11 cellular contexts compared by ENCODE assay signal in the genomic region with DNA sequence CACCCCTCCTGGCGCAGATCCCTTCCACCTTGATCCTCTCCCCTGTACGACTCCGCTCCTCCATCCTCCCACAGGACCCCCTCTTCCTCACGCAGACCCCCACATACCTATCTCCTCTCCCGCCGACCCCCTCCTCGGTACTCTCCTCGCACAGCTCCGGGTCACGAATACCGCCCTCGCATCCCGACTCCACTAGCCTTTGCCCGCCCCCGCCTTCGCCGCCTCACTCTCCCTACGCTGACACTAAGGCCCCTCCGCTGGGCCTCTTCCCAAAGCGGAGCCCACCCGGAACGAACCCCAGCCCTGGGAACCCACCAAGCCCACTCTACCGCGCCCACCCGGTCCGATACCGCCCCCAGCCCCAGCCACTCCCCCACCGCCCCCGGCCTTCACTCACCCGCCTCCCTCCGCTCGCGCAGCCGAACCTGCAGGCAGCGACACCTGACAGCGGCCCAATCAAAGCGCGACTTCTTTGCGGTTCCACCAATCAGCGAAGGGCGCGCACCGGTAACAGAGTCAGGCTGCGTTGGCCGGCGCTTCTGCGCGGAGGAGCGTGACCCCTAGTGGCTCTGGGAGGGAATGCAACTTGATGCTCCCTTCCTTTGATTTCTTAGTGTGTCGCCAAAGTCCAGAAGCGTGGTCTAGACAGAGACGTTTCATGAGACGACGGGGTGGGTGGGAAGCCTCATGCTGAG. TPM values are rescaled to one million over a fixed set of nuclear protein-coding genes. Genes with fewer than 3 reads are reported as not detected.
DNase-seq lines count a peak whose midpoint lies in the region; ATAC-seq, FAIRE-seq and TF ChIP-seq lines count a peak whose summit lies in the region.
"Not testable (repeated sequence)": the region's sequence is repeated elsewhere in the genome, so short reads cannot be mapped to it uniquely, and the experiment has no call there.
"Had no signal": no experiment of that assay in that cellular context is flagged by ENCODE, and none has a peak within 500 bp of the region (broad histone marks: within the 10 kb centered on the region; RNA-seq: fewer than 3 reads in every experiment).

No MANE protein-coding gene starts in this region.

- not testable (repeated sequence) for H3K9me3 Mint-ChIP-seq in activated CD4-positive, alpha-beta T cell treated with anti-CD3 and anti-CD28 coated beads for 36 hours (ENCODE audit: low read depth)

- not testable (repeated sequence) for TF ChIP-seq CTCF in omental fat pad (IDR thresholded peaks at IDR 0.05)

- H3K36me3 Mint-ChIP-seq in activated CD4-positive, alpha-beta T cell treated with anti-CD3 and anti-CD28 coated beads for 36 hours (ENCODE audit: low read depth), result not testable (repeated sequence)

- not testable (repeated sequence) for H3K27me3 Mint-ChIP-seq in activated CD4-positive, alpha-beta T cell treated with anti-CD3 and anti-CD28 coated beads for 36 hours

- ATAC-seq in GM19324 (IDR thresholded peaks at IDR 0.05; ENCODE audit: low FRiP score, unreplicated experiment) (peak; percentile 96), GM21717 (IDR thresholded peaks at IDR 0.05; ENCODE audit: unreplicated experiment) (peak; percentile 94), HG02970 (IDR thresholded peaks at IDR 0.05; ENCODE audit: low FRiP score, unreplicated experiment) (peak; percentile 93), HG03442 (IDR thresholded peaks at IDR 0.05; ENCODE audit: unreplicated experiment) (peak; percentile 96), Right ventricle myocardium inferior (peak; percentile 99), omental fat pad (ENCODE audit: low FRiP score) (peak; percentile 97)
- peak; percentile 96 for ATAC-seq in activated CD4-positive, alpha-beta T cell treated with anti-CD3 and anti-CD28 coated beads for 36 hours

- not testable (repeated sequence) for TF ChIP-seq POLR2A in GM12892 (IDR thresholded peaks at IDR 0.05; ENCODE audit: low read depth, low read length)

- CTCF ChIA-PET in activated CD4-positive, alpha-beta T cell treated with anti-CD3 and anti-CD28 coated beads for 36 hours (lab: Charles Lee), result not testable (repeated sequence)

- intact Hi-C loops in activated CD4-positive, alpha-beta T cell treated with anti-CD3 and anti-CD28 coated beads for 36 hours (cut with DNase I, micrococcal nuclease); Right ventricle myocardium inferior (cut with DNase I): not testable (repeated sequence)

- not testable (repeated sequence) for H3K4me1 Mint-ChIP-seq in activated CD4-positive, alpha-beta T cell treated with anti-CD3 and anti-CD28 coated beads for 36 hours

- POLR2A ChIA-PET in activated CD4-positive, alpha-beta T cell treated with anti-CD3 and anti-CD28 coated beads for 36 hours (lab: Charles Lee), result not testable (repeated sequence)

- DNase-seq in GM12892 (ENCODE audit: insufficient read length); activated CD4-positive, alpha-beta T cell treated with anti-CD3 and anti-CD28 coated beads for 36 hours; Right ventricle myocardium inferior (ENCODE audit: missing footprints); omental fat pad (ENCODE audit: low spot score): not testable (repeated sequence)

- not testable (repeated sequence) for H3K4me3 Mint-ChIP-seq in activated CD4-positive, alpha-beta T cell treated with anti-CD3 and anti-CD28 coated beads for 36 hours

- peak; percentile 100 for FAIRE-seq in GM12892 (lab: Jason Lieb, UNC)

- not testable (repeated sequence) for H3K27ac Mint-ChIP-seq in activated CD4-positive, alpha-beta T cell treated with anti-CD3 and anti-CD28 coated beads for 36 hours

RNA-seq across cellular contexts. Expression of a gene that starts 3.9 kb away (rescaled TPM):
- not detected for polyA plus RNA-seq in GM12892 (2012; ENCODE audit: missing spikeins)
- under 1 TPM; 0.27 to 0.33 TPM for total RNA-seq in activated CD4-positive, alpha-beta T cell treated with anti-CD3 and anti-CD28 coated beads for 36 hours
- 0.43 TPM for total RNA-seq in Right ventricle myocardium inferior
- total RNA-seq in omental fat pad, result 1 to 10 TPM in 3 of 4 donors, under 1 TPM in 1; 0.79 to 3.8 (median 1.6) TPM
- total RNA-seq: left ventricle myocardium inferior; T-helper 1 cell treated with Interleukin-12 subunit alpha and Interleukin-12 subunit beta and Interleukin-4 antibody, amounts not matched to agents 30 ng/mL and 1 ng/mL, for 36 hours; uterus had no signal

RNA-seq across cellular contexts. Expression of a gene that starts 41.1 kb away (rescaled TPM):
- 6.7 TPM for polyA plus RNA-seq in GM12892 (2012; ENCODE audit: missing spikeins)
- 1 to 10 TPM; 1.9 to 2.2 TPM for total RNA-seq in activated CD4-positive, alpha-beta T cell treated with anti-CD3 and anti-CD28 coated beads for 36 hours
- 0.54 TPM for total RNA-seq in Right ventricle myocardium inferior
- 1 to 10 TPM; 1.3 to 3.2 (median 2.0) TPM for total RNA-seq in omental fat pad

RNA-seq across cellular contexts. Expression of a gene that starts 56.5 kb away (rescaled TPM):
- polyA plus RNA-seq in GM12892 (2012; ENCODE audit: missing spikeins), result 206 TPM
- 100 to 1,000 TPM; 274 to 287 TPM for total RNA-seq in activated CD4-positive, alpha-beta T cell treated with anti-CD3 and anti-CD28 coated beads for 36 hours
- total RNA-seq in Right ventricle myocardium inferior, result 166 TPM
- total RNA-seq in omental fat pad, result 100 to 1,000 TPM in 3 of 4 donors, 10 to 100 TPM in 1; 99.0 to 143 (median 132) TPM
